10 cellular contexts compared by ENCODE assay signal in genomic region chr2:164205347-164205746, GRCh38.
A peak's percentile ranks its signal among the peaks of the same experiment; 100 is the strongest.
DNase-seq lines count a peak whose midpoint lies in the region; ATAC-seq and TF ChIP-seq lines count a peak whose summit lies in the region.
"Had no signal": no experiment of that assay in that cellular context is flagged by ENCODE, and none has a peak within 500 bp of the region (broad histone marks: within the 10 kb centered on the region; RNA-seq: fewer than 3 reads in every experiment).

No MANE protein-coding gene starts in this region.

- H3K9me2 ChIP-seq in PC-3 (replicated peaks; ENCODE audit: low read length) = no peaks in the 10 kb centered on the region

- no peaks in the 10 kb centered on the region for H3K79me1 ChIP-seq in trophoblast cell (ENCODE audit: low read length)

- no peak overlapping the region for H4K12ac ChIP-seq in trophoblast cell (ENCODE audit: low read depth, low read length)

- no peak overlapping the region for H2AK5ac ChIP-seq in trophoblast cell (ENCODE audit: low read length)

- H3K27ac ChIP-seq in PC-3 (ENCODE audit: low read length) = no peak overlapping the region
- no peak overlapping the region for H3K27ac ChIP-seq in trophoblast cell (ENCODE audit: low read depth, low read length)
- H3K27ac ChIP-seq: esophagus muscularis mucosa had no signal

- H3K79me2 ChIP-seq in PC-3 (ENCODE audit: low read length) = no peaks in the 10 kb centered on the region
- H3K79me2 ChIP-seq in trophoblast cell (ENCODE audit: control insufficient read depth, insufficient read depth, low read length, poor library complexity) = no peaks in the 10 kb centered on the region

- no peak overlapping the region for H3K23ac ChIP-seq in trophoblast cell (ENCODE audit: low read length)

- H3K4me2 ChIP-seq in PC-3 (ENCODE audit: low read length) (no peak overlapping the region), trophoblast cell (ENCODE audit: low read length) (no peak overlapping the region)

- H3F3A ChIP-seq in PC-3 (ENCODE audit: low read length, unreplicated experiment) = no peaks in the 10 kb centered on the region

- ATAC-seq in PC-3 (peak; percentile 20; the same call in 1 of the 2 replicates), HG03469 (IDR thresholded peaks at IDR 0.05; ENCODE audit: unreplicated experiment) (no peak)
- no peak for ATAC-seq in activated CD4-positive, CD25-positive, alpha-beta regulatory T cell treated with anti-CD3 and anti-CD28 coated beads, Interleukin-2, amount 50 U/mL, for 24 hours

- CTCF ChIA-PET in PC-3 (lab: Charles Lee) (no interaction called here), HEK293T (lab: Yijun Ruan, JAX) (no interaction called here)

- WGBS in trophoblast cell (ENCODE audit: extremely low coverage, insufficient coverage, insufficient read length) = no CpG with 5 or more reads among the region's 1 CpG

- no peaks in the 10 kb centered on the region for H3K36me3 ChIP-seq in PC-3 (ENCODE audit: low read depth, low read length)
- no peaks in the 10 kb centered on the region for H3K36me3 ChIP-seq in trophoblast cell (ENCODE audit: control insufficient read depth in 1 of 2, insufficient read depth in 2 of 2, low read length in 2 of 2)
- H3K36me3 ChIP-seq: esophagus muscularis mucosa had no signal

- no peak overlapping the region for H2BK120ac ChIP-seq in trophoblast cell (ENCODE audit: insufficient read depth, low read length, poor library complexity)

- no peak overlapping the region for H3K9ac ChIP-seq in PC-3 (ENCODE audit: low read length)
- H3K9ac ChIP-seq in trophoblast cell (ENCODE audit: low read length) = no peak overlapping the region

- TF ChIP-seq CTCF in PC-3 (conservative IDR thresholded peaks at IDR 0.05; ENCODE audit: low read depth, low read length) = no peak
- no peak for TF ChIP-seq CTCF in choroid plexus epithelial cell (conservative IDR thresholded peaks at IDR 0.05; ENCODE audit: low read depth, low read length)

- peak; percentile 47 for DNase-seq in GM03348 (ENCODE audit: low spot score)
- peak; percentile 66 for DNase-seq in PC-3
- peak; percentile 90 for DNase-seq in choroid plexus epithelial cell (ENCODE audit: low read depth)
- DNase-seq in trophoblast cell = peak; percentile 26 to 58
- no peak for DNase-seq in HEK293T (ENCODE audit: extremely low spot score)
- no peak for DNase-seq in cerebellar nuclear complex (lab: John Stamatoyannopoulos, UW)
- DNase-seq: NCI-H187 had no signal

- no peak overlapping the region for H3K14ac ChIP-seq in trophoblast cell (ENCODE audit: low read length)

- no peak overlapping the region for H3K4me3 ChIP-seq in PC-3 (ENCODE audit: low read length)
- H3K4me3 ChIP-seq in choroid plexus epithelial cell (ENCODE audit: low read depth, low read length) = no peak overlapping the region
- H3K4me3 ChIP-seq in trophoblast cell (ENCODE audit: low read depth, low read length) = no peak overlapping the region
- H3K4me3 ChIP-seq: esophagus muscularis mucosa had no signal

- no peak overlapping the region for H4K8ac ChIP-seq in trophoblast cell (ENCODE audit: low read depth, low read length)

- H2AFZ ChIP-seq in PC-3 (ENCODE audit: low read length) = no peak overlapping the region
- no peak overlapping the region for H2AFZ ChIP-seq in trophoblast cell (ENCODE audit: insufficient read depth, low read length, poor library complexity)

- POLR2A ChIA-PET in PC-3 (lab: Charles Lee; ENCODE audit: unreplicated experiment) = no interaction called here
- POLR2A ChIA-PET in HEK293T (lab: Yijun Ruan, JAX) = no interaction called here

- H3K18ac ChIP-seq in trophoblast cell (ENCODE audit: low read length) = no peak overlapping the region

- H2BK12ac ChIP-seq in trophoblast cell (ENCODE audit: low read length) = no peak overlapping the region

- no peak overlapping the region for H2BK5ac ChIP-seq in trophoblast cell (ENCODE audit: low read depth, low read length, poor library complexity)

- H4K20me1 ChIP-seq in PC-3 (ENCODE audit: low read length) = no peaks in the 10 kb centered on the region

- H3K4me1 ChIP-seq in PC-3 (ENCODE audit: insufficient read depth, low read length) (peaks cover 7% of the 10 kb centered on the region), trophoblast cell (ENCODE audit: control insufficient read depth in 1 of 2, insufficient read depth in 2 of 2, low read length in 2 of 2) (no peaks in the 10 kb centered on the region)

- peaks cover 19% of the 10 kb centered on the region for H3K27me3 ChIP-seq in PC-3 (ENCODE audit: low read length)
- H3K27me3 ChIP-seq in trophoblast cell (ENCODE audit: insufficient read depth, low read length) = no peaks in the 10 kb centered on the region
- H3K27me3 ChIP-seq: esophagus muscularis mucosa had no signal

- H3K9me3 ChIP-seq in PC-3 (ENCODE audit: low read length) (no peaks in the 10 kb centered on the region), trophoblast cell (ENCODE audit: insufficient read depth, low read depth, low read length) (no peaks in the 10 kb centered on the region)
- H3K9me3 ChIP-seq: esophagus muscularis mucosa had no signal

- intact Hi-C loops in PC-3 (cut with micrococcal nuclease) = no loop called here

- no TSS peak for BruUV-seq in PC-3 (replicated peaks; lab: Mats Ljungman, UMichigan)

- no peak overlapping the region for H3K4ac ChIP-seq in trophoblast cell (ENCODE audit: low read depth, low read length)

- no peak overlapping the region for H4K91ac ChIP-seq in trophoblast cell (ENCODE audit: low read depth, low read length)

TF ChIP-seq in HEK293T, 16 proteins besides CTCF, POLR2A, EP300 and RAD21:
- TF ChIP-seq SP1 (IDR thresholded peaks at IDR 0.05) = no peak
- TF ChIP-seq L3MBTL2 (conservative IDR thresholded peaks at IDR 0.05) = no peak
- no peak for TF ChIP-seq ZNF384 (IDR thresholded peaks at IDR 0.05)
- no peak for TF ChIP-seq ARNT (IDR thresholded peaks at IDR 0.05)
- no peak for TF ChIP-seq LEF1 (IDR thresholded peaks at IDR 0.05; ENCODE audit: borderline replicate concordance)
- TF ChIP-seq TARDBP (IDR thresholded peaks at IDR 0.05) = no peak
- no peak for TF ChIP-seq BHLHE40 (IDR thresholded peaks at IDR 0.05; ENCODE audit: borderline replicate concordance)

Comparison
In these comparisons a context has a peak if more than half of its experiments do, and no peak if none do; other contexts are left out.
1. DNase-seq: peak in GM03348 (single experiment), PC-3 (single experiment), choroid plexus epithelial cell (single experiment) and trophoblast cell (2 of 2); none in HEK293T (single experiment) and cerebellar nuclear complex (0 of 2).